Comparison of ENCODE assay signal across 23 cellular contexts in genomic region chr11:115462757-115463156, GRCh38. TPM values are rescaled to one million over a fixed set of nuclear protein-coding genes. Genes with fewer than 3 reads are reported as not detected.
DNase-seq lines count a peak whose midpoint lies in the region; ATAC-seq, FAIRE-seq and TF ChIP-seq lines count a peak whose summit lies in the region.
"Had no signal": no experiment of that assay in that cellular context is flagged by ENCODE, and none has a peak within 500 bp of the region (broad histone marks: within the 10 kb centered on the region; RNA-seq: fewer than 3 reads in every experiment).

No MANE protein-coding gene starts in this region.

- no peak overlapping the region for H4K5ac ChIP-seq in mesendoderm (ENCODE audit: low read length)

- no peak overlapping the region for H4K12ac ChIP-seq in trophoblast cell (ENCODE audit: low read depth, low read length)

- no peaks in the 10 kb centered on the region for H3K9me3 Mint-ChIP-seq in astrocyte (ENCODE audit: unreplicated experiment)
- H3K9me3 Mint-ChIP-seq: CD8-positive, alpha-beta T cell had no signal

- H3K4me3 Mint-ChIP-seq in astrocyte (ENCODE audit: unreplicated experiment) = peak overlapping the region; percentile 51
- H3K4me3 Mint-ChIP-seq: CD14-positive monocyte; CD8-positive, alpha-beta T cell; IgD-negative memory B cell had no signal

- DNase-seq in left ventricle myocardium inferior (no peak), heart right ventricle (no peak), astrocyte (ENCODE audit: low read depth) (no peak), mesendoderm (no peak), trophoblast cell (no peak), esophagus muscularis mucosa (ENCODE audit: extremely low spot score) (no peak), HPDE6-E6E7 (ENCODE audit: extremely low spot score) (no peak)
- DNase-seq: 8988T; Calu3; CD8-positive, alpha-beta T cell; GDM1; GOT3; H7; KBM-7 had no signal

- H2BK15ac ChIP-seq in mesendoderm (replicated peaks; ENCODE audit: low read depth) = no peak overlapping the region

- H3K18ac ChIP-seq in mesendoderm (ENCODE audit: low read length) = peak overlapping the region; percentile 60
- H3K18ac ChIP-seq in trophoblast cell (ENCODE audit: low read length) = no peak overlapping the region

- H4K20me1 ChIP-seq in astrocyte (ENCODE audit: insufficient read depth, low read length) = no peaks in the 10 kb centered on the region
- H4K20me1 ChIP-seq: BLaER1 had no signal

- H3K79me2 ChIP-seq in astrocyte (ENCODE audit: insufficient read depth, low read length) (peaks cover 35% of the 10 kb centered on the region), mesendoderm (ENCODE audit: control insufficient read depth, insufficient read depth, low read length) (no peaks in the 10 kb centered on the region), trophoblast cell (ENCODE audit: control insufficient read depth, insufficient read depth, low read length, poor library complexity) (no peaks in the 10 kb centered on the region)

- H3K4me1 Mint-ChIP-seq in astrocyte (ENCODE audit: low read depth, unreplicated experiment) = peaks cover 61% of the 10 kb centered on the region
- H3K4me1 Mint-ChIP-seq: CD14-positive monocyte, IgD-negative memory B cell had no signal

- H2AFZ ChIP-seq in astrocyte (ENCODE audit: low read depth, low read length) = no peak overlapping the region
- no peak overlapping the region for H2AFZ ChIP-seq in trophoblast cell (ENCODE audit: insufficient read depth, low read length, poor library complexity)

- H3K14ac ChIP-seq in trophoblast cell (ENCODE audit: low read length) = no peak overlapping the region

- H3K56ac ChIP-seq in mesendoderm (ENCODE audit: low read length) = no peak overlapping the region

- no peak for FAIRE-seq in astrocyte (lab: Jason Lieb, UNC)
- FAIRE-seq: GM12892, GM18507, HTR-8/SVneo had no signal

- H3K4me1 ChIP-seq in left ventricle myocardium inferior (peaks cover 10% of the 10 kb centered on the region), heart right ventricle (no peaks in the 10 kb centered on the region), astrocyte (ENCODE audit: insufficient read depth, low read length) (peaks cover 28% of the 10 kb centered on the region), mesendoderm (ENCODE audit: control insufficient read depth, low read depth, low read length) (peaks cover 8% of the 10 kb centered on the region), trophoblast cell (ENCODE audit: control insufficient read depth in 1 of 2, insufficient read depth in 2 of 2, low read length in 2 of 2) (peaks cover 0 to 2% of the 10 kb centered on the region in 2 experiments), esophagus muscularis mucosa (no peaks in the 10 kb centered on the region)
- H3K4me1 ChIP-seq: BLaER1 had no signal

- H3K36me3 Mint-ChIP-seq in astrocyte (ENCODE audit: low read depth, unreplicated experiment) = peaks cover 3% of the 10 kb centered on the region
- H3K36me3 Mint-ChIP-seq: CD14-positive monocyte; CD8-positive, alpha-beta T cell; IgD-negative memory B cell had no signal

- no peaks in the 10 kb centered on the region for H3K36me3 ChIP-seq in left ventricle myocardium inferior
- H3K36me3 ChIP-seq in heart right ventricle = no peaks in the 10 kb centered on the region
- H3K36me3 ChIP-seq in astrocyte (ENCODE audit: insufficient read depth, low read length) = no peaks in the 10 kb centered on the region
- no peaks in the 10 kb centered on the region for H3K36me3 ChIP-seq in mesendoderm (ENCODE audit: control insufficient read depth, insufficient read depth, low read length)
- no peaks in the 10 kb centered on the region for H3K36me3 ChIP-seq in trophoblast cell (ENCODE audit: control insufficient read depth in 1 of 2, insufficient read depth in 2 of 2, low read length in 2 of 2)
- no peaks in the 10 kb centered on the region for H3K36me3 ChIP-seq in esophagus muscularis mucosa
- H3K36me3 ChIP-seq: BLaER1 had no signal

- no peak for TF ChIP-seq EP300 in esophagus muscularis mucosa (IDR thresholded peaks at IDR 0.05)

- H2AK5ac ChIP-seq in mesendoderm (ENCODE audit: low read length) (no peak overlapping the region), trophoblast cell (ENCODE audit: low read length) (no peak overlapping the region)

- H3K9me3 ChIP-seq in left ventricle myocardium inferior (replicated peaks) (no peaks in the 10 kb centered on the region), heart right ventricle (no peaks in the 10 kb centered on the region), astrocyte (ENCODE audit: insufficient read depth, low read depth, low read length) (no peaks in the 10 kb centered on the region), trophoblast cell (ENCODE audit: insufficient read depth, low read depth, low read length) (no peaks in the 10 kb centered on the region), esophagus muscularis mucosa (no peaks in the 10 kb centered on the region)
- H3K9me3 ChIP-seq: BLaER1 had no signal

- ATAC-seq in heart right ventricle = no peak
- no peak for ATAC-seq in HG02588 (IDR thresholded peaks at IDR 0.05; ENCODE audit: unreplicated experiment)
- ATAC-seq: CD8-positive, alpha-beta T cell; HCT116 had no signal

- H3K9ac ChIP-seq in astrocyte (ENCODE audit: low read length) (no peak overlapping the region), mesendoderm (ENCODE audit: low read length) (no peak overlapping the region), trophoblast cell (ENCODE audit: low read length) (no peak overlapping the region)
- H3K9ac ChIP-seq: BLaER1 had no signal

- H3K4ac ChIP-seq in mesendoderm (ENCODE audit: low read depth, low read length) = no peak overlapping the region
- no peak overlapping the region for H3K4ac ChIP-seq in trophoblast cell (ENCODE audit: low read depth, low read length)

- H3K79me1 ChIP-seq in mesendoderm (ENCODE audit: low read length) = no peaks in the 10 kb centered on the region
- no peaks in the 10 kb centered on the region for H3K79me1 ChIP-seq in trophoblast cell (ENCODE audit: low read length)

- peak overlapping the region; percentile 73 for H3K27ac ChIP-seq in left ventricle myocardium inferior (replicated peaks)
- peak overlapping the region in 1 of 10 donors; percentile 44 for H3K27ac ChIP-seq in heart right ventricle
- H3K27ac ChIP-seq in astrocyte (ENCODE audit: low read depth, low read length) = no peak overlapping the region
- H3K27ac ChIP-seq in mesendoderm (ENCODE audit: low read depth, low read length) = no peak overlapping the region
- H3K27ac ChIP-seq in trophoblast cell (ENCODE audit: low read depth, low read length) = no peak overlapping the region
- no peak overlapping the region for H3K27ac ChIP-seq in esophagus muscularis mucosa (replicated peaks in 1 of 4)
- H3K27ac ChIP-seq: BLaER1, HL-60 had no signal

- H3K4me2 ChIP-seq in astrocyte (ENCODE audit: low read length) (no peak overlapping the region), mesendoderm (ENCODE audit: low read length) (no peak overlapping the region), trophoblast cell (ENCODE audit: low read length) (no peak overlapping the region)
- H3K4me2 ChIP-seq: BLaER1 had no signal

- H2BK5ac ChIP-seq in mesendoderm (ENCODE audit: low read length) (no peak overlapping the region), trophoblast cell (ENCODE audit: low read depth, low read length, poor library complexity) (no peak overlapping the region)

- intact Hi-C loops in left ventricle myocardium inferior (cut with micrococcal nuclease) (no loop called here), heart right ventricle (cut with DNase I) (no loop called here), esophagus muscularis mucosa (cut with DNase I) (no loop called here)

- TF ChIP-seq CTCF in left ventricle myocardium inferior (IDR thresholded peaks at IDR 0.05; ENCODE audit: borderline replicate concordance) (no peak), heart right ventricle (IDR thresholded peaks at IDR 0.05) (no peak), astrocyte (IDR thresholded peaks at IDR 0.05; ENCODE audit: insufficient read depth, low read depth, low read length) (no peak), esophagus muscularis mucosa (IDR thresholded peaks at IDR 0.05) (no peak)

- no peaks in the 10 kb centered on the region for H3K27me3 ChIP-seq in left ventricle myocardium inferior (ENCODE audit: low read depth)
- H3K27me3 ChIP-seq in heart right ventricle = no peaks in the 10 kb centered on the region
- no peaks in the 10 kb centered on the region for H3K27me3 ChIP-seq in astrocyte (ENCODE audit: insufficient read depth, low read length)
- no peaks in the 10 kb centered on the region for H3K27me3 ChIP-seq in mesendoderm (ENCODE audit: insufficient read depth, low read length, poor library complexity)
- H3K27me3 ChIP-seq in trophoblast cell (ENCODE audit: insufficient read depth, low read length) = no peaks in the 10 kb centered on the region
- no peaks in the 10 kb centered on the region for H3K27me3 ChIP-seq in esophagus muscularis mucosa
- H3K27me3 ChIP-seq: BLaER1 had no signal

- H3K27me3 Mint-ChIP-seq in astrocyte (ENCODE audit: low read depth, unreplicated experiment) = no peaks in the 10 kb centered on the region

- no peak overlapping the region for H2BK12ac ChIP-seq in trophoblast cell (ENCODE audit: low read length)

- H4K91ac ChIP-seq in trophoblast cell (ENCODE audit: low read depth, low read length) = no peak overlapping the region

- no peak overlapping the region for H4K8ac ChIP-seq in mesendoderm (ENCODE audit: low read depth, low read length)
- H4K8ac ChIP-seq in trophoblast cell (ENCODE audit: low read depth, low read length) = no peak overlapping the region

- H3K27ac Mint-ChIP-seq in astrocyte (ENCODE audit: unreplicated experiment) = peak overlapping the region; percentile 38
- H3K27ac Mint-ChIP-seq: CD14-positive monocyte; CD8-positive, alpha-beta T cell; IgD-negative memory B cell had no signal

- H3K4me3 ChIP-seq in left ventricle myocardium inferior (peak overlapping the region; percentile 56), heart right ventricle (peak overlapping the region in 2 of 10 donors; percentile 19 to 45), astrocyte (ENCODE audit: insufficient read depth, low read depth, low read length) (no peak overlapping the region), mesendoderm (ENCODE audit: low read length) (no peak overlapping the region), trophoblast cell (ENCODE audit: low read depth, low read length) (no peak overlapping the region), esophagus muscularis mucosa (no peak overlapping the region)
- H3K4me3 ChIP-seq: BLaER1 had no signal

- no peak for TF ChIP-seq POLR2A in esophagus muscularis mucosa (IDR thresholded peaks at IDR 0.05; ENCODE audit: low read depth)

- WGBS in heart right ventricle, 2 donors = 76 to 92% methylated on average over 1 of the region's 1 CpG
- WGBS in mesendoderm (ENCODE audit: extremely low coverage, insufficient coverage, low lambda C conversion rate) = no CpG with 5 or more reads among the region's 1 CpG
- no CpG with 5 or more reads among the region's 1 CpG for WGBS in trophoblast cell (ENCODE audit: extremely low coverage, insufficient coverage, insufficient read length)
- WGBS in esophagus muscularis mucosa = 96% methylated on average over 1 of the region's 1 CpG

- H2BK120ac ChIP-seq in mesendoderm (ENCODE audit: low read depth, low read length) (peak overlapping the region; percentile 73), trophoblast cell (ENCODE audit: insufficient read depth, low read length, poor library complexity) (peak overlapping the region; percentile 7)

- H3K23ac ChIP-seq in mesendoderm (ENCODE audit: low read length) = no peak overlapping the region
- no peak overlapping the region for H3K23ac ChIP-seq in trophoblast cell (ENCODE audit: low read length)

RNA-seq across cellular contexts. Expression of gene CADM1, which starts 41.5 kb away (rescaled TPM):
- 51.1 TPM for total RNA-seq in left ventricle myocardium inferior
- 10 to 100 TPM; 28.0 to 83.0 (median 42.4) TPM for total RNA-seq in heart right ventricle
- 10 to 100 TPM; 10.2 to 14.8 TPM for polyA plus RNA-seq in heart right ventricle
- 414 and 491 TPM in 2 replicates for total RNA-seq in astrocyte
- 11.2 TPM for polyA plus RNA-seq in mesendoderm (2013, experiment 1 of 2)
- 12.3 TPM for polyA plus RNA-seq in mesendoderm (2013, experiment 2 of 2)
- polyA plus RNA-seq in trophoblast cell (2013) = 70.4 and 73.0 TPM in 2 replicates
- 10 to 100 TPM; 10.6 to 15.7 (median 13.8) TPM for total RNA-seq in esophagus muscularis mucosa
- polyA plus RNA-seq: CD14-positive monocyte had no signal
